In the genomic region with DNA sequence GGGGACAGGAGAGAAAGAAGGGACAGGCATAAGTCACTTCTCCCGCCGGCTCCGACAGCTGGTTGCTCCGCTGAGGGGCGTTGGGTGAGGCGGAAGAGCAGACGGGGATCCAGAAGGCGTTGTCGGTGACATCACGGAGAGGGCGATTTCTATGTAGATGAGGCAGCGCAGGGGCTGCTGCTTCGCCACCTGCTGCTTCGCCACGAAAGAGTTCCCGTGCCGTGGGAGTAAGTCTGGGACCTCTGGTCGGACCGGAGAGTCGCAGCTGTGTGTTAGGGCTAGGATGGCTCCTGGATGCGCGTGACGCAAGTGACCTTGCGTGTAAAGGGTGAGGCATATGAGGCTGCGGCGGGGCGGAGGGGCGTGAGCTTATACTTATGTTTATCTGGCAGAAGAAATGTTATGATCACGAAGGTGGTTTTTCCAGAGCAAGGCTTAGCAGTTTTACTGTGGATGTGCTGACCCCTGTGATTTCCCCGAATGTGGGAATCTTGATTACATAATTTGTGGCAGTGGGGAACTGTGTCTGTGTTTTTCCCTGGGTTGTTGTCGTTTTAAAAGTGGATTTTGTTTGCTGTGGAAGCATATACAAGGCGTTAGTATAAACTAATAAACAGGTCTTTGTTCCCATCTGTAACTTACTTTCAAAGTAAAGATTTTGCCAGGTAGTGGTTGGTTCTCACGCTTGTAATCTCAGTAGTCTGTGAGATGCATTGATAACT, we compare ENCODE assay signal across 1 cellular context.
TF ChIP-seq lines count a peak whose summit lies in the region.

No MANE protein-coding gene starts in this region.

TF ChIP-seq in HEK293, 187 proteins besides CTCF, POLR2A, EP300 and RAD21 (continued from another document):
- TF ChIP-seq ZXDB (tag by site-specific recombination; IDR thresholded peaks at IDR 0.05): peak; percentile 52; the same call in 1 of the 2 replicates
- TF ChIP-seq KLF1 (tag by site-specific recombination; IDR thresholded peaks at IDR 0.05): 0 out of 2 replicates have a peak, but pooled peaks have one; percentile 44
- TF ChIP-seq SP3 (tag by site-specific recombination; IDR thresholded peaks at IDR 0.05): peak; percentile 50
- TF ChIP-seq ZNF629 (tag by site-specific recombination; IDR thresholded peaks at IDR 0.05): peak; percentile 89
- peak; percentile 48; the same call in 1 of the 2 replicates for TF ChIP-seq KLF9 (tag by site-specific recombination; IDR thresholded peaks at IDR 0.05; ENCODE audit: low read depth)
- TF ChIP-seq SP7 (tag by site-specific recombination; IDR thresholded peaks at IDR 0.05): peak; percentile 54
- peak; percentile 82 for TF ChIP-seq ZNF76 (tag by site-specific recombination; IDR thresholded peaks at IDR 0.05; ENCODE audit: borderline replicate concordance, low read depth)
TF ChIP-seq in HEK293: peak in this region for 16; not testable (repeated sequence) for 171.
